Comparison of ENCODE assay signal across 14 cellular contexts in genomic region chr17:40253565-40253964, GRCh38.
"Had no signal": no experiment of that assay in that cellular context is flagged by ENCODE, and none has a peak within 500 bp of the region (broad histone marks: within the 10 kb centered on the region; RNA-seq: fewer than 3 reads in every experiment).

No MANE protein-coding gene starts in this region.

- H3K27me3 Mint-ChIP-seq: naive thymus-derived CD4-positive, alpha-beta T cell had no signal

- H3K27ac ChIP-seq: prostate gland, right lobe of liver had no signal

- H3K36me3 ChIP-seq: prostate gland had no signal

- H3K4me3 ChIP-seq: lung, prostate gland, right lobe of liver had no signal

- H3K9me3 ChIP-seq: prostate gland, right lobe of liver had no signal

- DNase-seq: activated CD4-positive, alpha-beta T cell treated with anti-CD3 and anti-CD28 coated beads, Interleukin-2, amount 50 U/mL, for 1 hour; activated naive CD4-positive, alpha-beta T cell treated with anti-CD3 and anti-CD28 coated beads, Interleukin-2, amount 50 U/mL, for 16 hours; activated T-cell treated with anti-CD3 and anti-CD28 coated beads, Interleukin-2, amount 50 U/mL, for 1 hour; cerebellar nuclear complex; foreskin fibroblast; left colon; naive thymus-derived CD4-positive, alpha-beta T cell; right lobe of liver; stimulated activated CD4-positive, alpha-beta T cell treated with anti-CD3 and anti-CD28 coated beads, Interleukin-2, amount 100 ng/mL, for 48 hours; stimulated activated CD8-positive, alpha-beta memory T cell treated with anti-CD3 and anti-CD28 coated beads, Interleukin-4, amount 100 ng/mL, for 48 hours; T-helper 2 cell had no signal

- H3K9me3 Mint-ChIP-seq: naive thymus-derived CD4-positive, alpha-beta T cell had no signal

- H3K4me3 Mint-ChIP-seq: naive thymus-derived CD4-positive, alpha-beta T cell had no signal

- H3K4me1 ChIP-seq: prostate gland had no signal

- ATAC-seq: esophagus mucosa; left colon; naive thymus-derived CD4-positive, alpha-beta T cell; right lobe of liver had no signal
